Comparison of ENCODE assay signal across 17 cellular contexts in the genomic region with DNA sequence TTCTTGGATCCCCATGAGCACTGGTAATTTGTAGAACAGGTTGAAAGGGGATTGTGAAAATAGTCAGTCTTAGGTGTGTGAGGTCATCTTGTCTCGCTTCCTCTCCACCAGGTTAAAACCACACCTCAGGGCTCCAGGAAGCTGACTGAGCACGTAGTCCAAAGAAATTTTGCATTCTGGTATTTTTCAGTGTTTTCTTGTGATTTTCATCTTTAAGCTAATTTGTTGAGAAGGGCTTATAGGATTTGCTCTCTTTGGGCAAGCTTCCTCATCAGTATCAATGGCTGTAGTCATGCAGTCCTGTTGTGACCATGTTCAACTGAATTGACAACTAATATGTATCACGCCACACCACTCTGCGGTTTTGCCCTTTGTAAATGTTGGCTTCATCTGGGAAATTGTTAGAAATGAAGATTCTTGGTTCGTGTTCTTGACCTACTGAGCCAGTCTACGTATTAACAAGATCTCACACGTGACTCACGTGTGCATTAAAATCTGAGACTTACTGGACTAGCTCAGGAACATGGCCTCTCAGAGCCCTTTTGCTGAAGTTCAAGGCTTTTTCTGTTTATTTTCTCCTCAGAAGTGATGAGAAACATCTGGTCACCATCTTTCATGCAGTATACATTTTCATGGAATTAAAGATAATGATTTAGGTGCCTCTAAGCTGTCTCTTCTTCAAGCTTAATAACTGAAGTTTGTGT.
DNase-seq lines count a peak whose midpoint lies in the region; ATAC-seq and TF ChIP-seq lines count a peak whose summit lies in the region.
"Had no signal": no experiment of that assay in that cellular context is flagged by ENCODE, and none has a peak within 500 bp of the region (broad histone marks: within the 10 kb centered on the region; RNA-seq: fewer than 3 reads in every experiment).

No MANE protein-coding gene starts in this region.

- H3K4me3 ChIP-seq in GM12864 (ENCODE audit: low read depth, low read length) = no peak overlapping the region
- H3K4me3 ChIP-seq: cardiac muscle cell, esophagus muscularis mucosa had no signal

- ATAC-seq in HG02973 (IDR thresholded peaks at IDR 0.05; ENCODE audit: unreplicated experiment) = peak; percentile 75
- ATAC-seq in HG02759 (IDR thresholded peaks at IDR 0.05; ENCODE audit: unreplicated experiment) = no peak
- ATAC-seq: left lobe of liver had no signal

- TF ChIP-seq CTCF in GM12864 (IDR thresholded peaks at IDR 0.05; ENCODE audit: low read depth, low read length, missing control alignments) (no peak), GM20000 (IDR thresholded peaks at IDR 0.05; ENCODE audit: extremely low read depth, missing control alignments) (no peak)

- DNase-seq in GM12864 (ENCODE audit: low read depth) (peak; percentile 18), GM20000 (ENCODE audit: low spot score) (peak; percentile 23), RPMI8226 (peak; percentile 58), NCI-H510A (lab: John Stamatoyannopoulos, UW) (no peak), Ammon's horn (ENCODE audit: low spot score) (no peak)
- DNase-seq in activated T-cell treated with anti-CD3 and anti-CD28 coated beads, Interleukin-2, amount 50 U/mL, for 1 hour = no peak
- DNase-seq: activated CD4-positive, alpha-beta T cell treated with anti-CD3 and anti-CD28 coated beads for 1 hour; activated effector memory CD4-positive, alpha-beta T cell treated with anti-CD3 and anti-CD28 coated beads, Interleukin-2, amount 50 U/mL, for 16 hours; DMS153; nucleus accumbens; SK-N-SH; stimulated activated naive B cell treated with anti-CD40 and anti-IgM and Interleukin-4, amounts not matched to agents 10 μg/mL and 1 μg/mL and 100 μg/mL, for 72 hours had no signal

Comparison
In these comparisons a context has a peak if more than half of its experiments do, and no peak if none do; other contexts are left out.
1. DNase-seq: peak in GM12864 (single experiment), GM20000 (single experiment) and RPMI8226 (single experiment); none in activated T-cell treated with anti-CD3 and anti-CD28 coated beads, Interleukin-2, amount 50 U/mL, for 1 hour (single experiment), NCI-H510A (single experiment) and Ammon's horn (single experiment).